Comparison of ENCODE assay signal across 21 cellular contexts in genomic region chr7:11182736-11183135, GRCh38.
DNase-seq lines count a peak whose midpoint lies in the region; ATAC-seq, FAIRE-seq and TF ChIP-seq lines count a peak whose summit lies in the region.
"Had no signal": no experiment of that assay in that cellular context is flagged by ENCODE, and none has a peak within 500 bp of the region (broad histone marks: within the 10 kb centered on the region; RNA-seq: fewer than 3 reads in every experiment).

No MANE protein-coding gene starts in this region.

- H3K27me3 ChIP-seq in AG04450 (ENCODE audit: control insufficient read depth, insufficient read depth, low read length) (no peaks in the 10 kb centered on the region), GM23248 (replicated peaks; ENCODE audit: insufficient read depth) (no peaks in the 10 kb centered on the region), neural progenitor cell (peaks cover under 1% of the 10 kb centered on the region), HepG2 (ENCODE audit: control insufficient read depth in 1 of 2, insufficient read depth in 2 of 2, low read length in 2 of 2) (no peaks in the 10 kb centered on the region)
- H3K27me3 ChIP-seq: SJSA1 had no signal

- H3K27ac ChIP-seq in AG04450 (ENCODE audit: low read depth, low read length) (no peak overlapping the region), GM23248 (no peak overlapping the region), neural progenitor cell (no peak overlapping the region), HepG2 (ENCODE audit: extremely low read length, insufficient read depth, low read length) (no peak overlapping the region)
- H3K27ac ChIP-seq: RWPE1, SJSA1 had no signal

- no peaks in the 10 kb centered on the region for H3K4me1 ChIP-seq in GM23248 (ENCODE audit: insufficient read depth)
- H3K4me1 ChIP-seq in neural progenitor cell, result no peaks in the 10 kb centered on the region
- no peaks in the 10 kb centered on the region for H3K4me1 ChIP-seq in HepG2 (ENCODE audit: insufficient read depth, low read length)
- H3K4me1 ChIP-seq: SJSA1 had no signal

- H4K20me1 ChIP-seq in GM23248 (ENCODE audit: insufficient read depth) (no peaks in the 10 kb centered on the region), neural progenitor cell (ENCODE audit: low read depth) (no peaks in the 10 kb centered on the region), HepG2 (ENCODE audit: insufficient read depth, low read length) (no peaks in the 10 kb centered on the region)

- H3K27me3 Mint-ChIP-seq in neural progenitor cell (ENCODE audit: insufficient read depth, low read depth), result peaks cover 2% of the 10 kb centered on the region

- H3K79me2 ChIP-seq in GM23248 (ENCODE audit: insufficient read depth) (no peaks in the 10 kb centered on the region), neural progenitor cell (ENCODE audit: low read depth) (no peaks in the 10 kb centered on the region), HepG2 (ENCODE audit: insufficient read depth, low read length) (no peaks in the 10 kb centered on the region)

- H3K4me2 ChIP-seq in GM23248 (ENCODE audit: unreplicated experiment) (no peak overlapping the region), neural progenitor cell (no peak overlapping the region), HepG2 (ENCODE audit: low read depth, low read length) (no peak overlapping the region)

- no peak for TF ChIP-seq EP300 in HepG2 (IDR thresholded peaks at IDR 0.05; ENCODE audit: low read depth in 2 of 2, low read length in 2 of 2)
- TF ChIP-seq EP300 in HepG2 (CRISPR knock-in tag; IDR thresholded peaks at IDR 0.05; ENCODE audit: borderline replicate concordance), result no peak

- H3K36me3 Mint-ChIP-seq in neural progenitor cell, result no peaks in the 10 kb centered on the region
- H3K36me3 Mint-ChIP-seq: CD8-positive, alpha-beta T cell had no signal

- DNase-seq in AG04450 (ENCODE audit: low read depth, low spot score), result peak; percentile 20
- peak; percentile 63 for DNase-seq in GM23248
- peak; percentile 55 for DNase-seq in astrocyte of the spinal cord (ENCODE audit: low read depth, low spot score)
- DNase-seq in glomerular visceral epithelial cell (ENCODE audit: extremely low spot score), result peak; percentile 1
- DNase-seq in frontal cortex (ENCODE audit: low spot score in 2 of 2), result no peak
- DNase-seq in neural progenitor cell (ENCODE audit: low spot score), result no peak
- DNase-seq in HepG2 (ENCODE audit: low spot score), result no peak
- DNase-seq in effector CD4-positive, alpha-beta T cell, result no peak
- DNase-seq: CD8-positive, alpha-beta T cell; DMS79 treated with DMSO at 0.1 percent for 48 hours; GF-D8; Kasumi-1; NCI-H146; NCI-H345; NCI-H69; NK-92 treated with Interleukin-12 subunit alpha and Interleukin-12 subunit beta, amount 100 ng/mL, for 24 hours; OCI-M1 had no signal

- ATAC-seq in HepG2, result no peak
- ATAC-seq: CD8-positive, alpha-beta T cell had no signal

- no peaks in the 10 kb centered on the region for H3F3A ChIP-seq in GM23248 (ENCODE audit: insufficient read depth)
- H3F3A ChIP-seq in neural progenitor cell (ENCODE audit: low read depth), result peaks cover 23% of the 10 kb centered on the region

- no peak overlapping the region for H3K27ac Mint-ChIP-seq in neural progenitor cell
- H3K27ac Mint-ChIP-seq: CD8-positive, alpha-beta T cell had no signal

- in situ Hi-C loops in GM23248 (cut with MboI), result no loop called here
- in situ Hi-C loops in astrocyte of the spinal cord (cut with HindIII; ENCODE audit: low sequenced_read_pairs), result no loop called here
- in situ Hi-C loops in HepG2 (cut with HindIII; ENCODE audit: extremely low pct_ligation_motif_present, low pct_unique_long_range_greater_than_20kb), result no loop called here

- H3K9me3 ChIP-seq in AG04450 (ENCODE audit: control insufficient read depth, insufficient read depth, low read length), result no peaks in the 10 kb centered on the region
- H3K9me3 ChIP-seq in GM23248 (ENCODE audit: low read depth), result no peaks in the 10 kb centered on the region
- peaks cover 4% of the 10 kb centered on the region for H3K9me3 ChIP-seq in neural progenitor cell (ENCODE audit: low read depth)
- no peaks in the 10 kb centered on the region for H3K9me3 ChIP-seq in HepG2 (ENCODE audit: low read length)
- H3K9me3 ChIP-seq: SJSA1 had no signal

- H2AFZ ChIP-seq in GM23248 (no peak overlapping the region), neural progenitor cell (replicated peaks) (no peak overlapping the region), HepG2 (ENCODE audit: low read length) (no peak overlapping the region)

- FAIRE-seq in frontal cortex (lab: Jason Lieb, UNC), result no peak
- no peak for FAIRE-seq in HepG2 (lab: Jason Lieb, UNC)
- FAIRE-seq: D721Med, H1 had no signal

- TF ChIP-seq POLR2A in HepG2 (IDR thresholded peaks at IDR 0.05; ENCODE audit: insufficient read depth in 1 of 2, low read depth in 2 of 2, low read length in 2 of 2), result no peak

- no peaks in the 10 kb centered on the region for H3K36me3 ChIP-seq in GM23248 (ENCODE audit: low read depth)
- no peaks in the 10 kb centered on the region for H3K36me3 ChIP-seq in neural progenitor cell
- H3K36me3 ChIP-seq in HepG2 (replicated peaks in 1 of 2; ENCODE audit: control insufficient read depth in 1 of 2, insufficient read depth in 2 of 2, low read length in 2 of 2), result no peaks in the 10 kb centered on the region
- H3K36me3 ChIP-seq: SJSA1 had no signal

- WGBS in GM23248 (ENCODE audit: low coverage in 1 of 2, low lambda C conversion rate in 2 of 2, missing lambda C conversion rate in 2 of 2), 2 experiments, result 0% methylated on average over 1 of the region's 1 CpG
- 0% methylated on average over 1 of the region's 1 CpG for WGBS in HepG2 (ENCODE audit: low lambda C conversion rate)

- intact Hi-C loops in HepG2 (cut with micrococcal nuclease; ENCODE audit: unreplicated experiment), result no loop called here

- no peaks in the 10 kb centered on the region for H3K9me2 ChIP-seq in GM23248 (ENCODE audit: insufficient read depth)

- H3K9ac ChIP-seq in GM23248 (no peak overlapping the region), neural progenitor cell (no peak overlapping the region), HepG2 (ENCODE audit: insufficient read depth, low read depth, low read length) (no peak overlapping the region)

- no peak overlapping the region for H3K4me3 Mint-ChIP-seq in neural progenitor cell
- H3K4me3 Mint-ChIP-seq: CD8-positive, alpha-beta T cell had no signal

- BruUV-seq in HepG2 (replicated peaks; lab: Mats Ljungman, UMichigan), result no TSS peak

- H3K9me3 Mint-ChIP-seq in neural progenitor cell, result peaks cover 5% of the 10 kb centered on the region

- TF ChIP-seq CTCF in AG04450 (IDR thresholded peaks at IDR 0.05; ENCODE audit: low read depth, low read length) (no peak), astrocyte of the spinal cord (IDR thresholded peaks at IDR 0.05; ENCODE audit: low read depth, low read length) (no peak), neural progenitor cell (IDR thresholded peaks at IDR 0.05) (no peak), HepG2 (CRISPR knock-in tag; IDR thresholded peaks at IDR 0.05) (no peak)

- POLR2A ChIA-PET in AG04450 (lab: Yijun Ruan, JAX) (no interaction called here), HepG2 (lab: Yijun Ruan, JAX) (no interaction called here)

- TF ChIP-seq RAD21 in HepG2 (CRISPR knock-in tag; IDR thresholded peaks at IDR 0.05), result no peak

- CTCF ChIA-PET in AG04450 (lab: Charles Lee), result interaction anchor here (0.6 to 1.3 kb wide), 2 partner anchors 29 kb away, joined by 3 to 4 read pairs; no protein-coding TSS in a partner anchor
- CTCF ChIA-PET in HepG2 (lab: Yijun Ruan, JAX; ENCODE audit: low intra/inter-chr PET ratio, low total read pairs), result no interaction called here

- H3K4me3 ChIP-seq in AG04450 (ENCODE audit: low read depth, low read length), result no peak overlapping the region
- no peak overlapping the region for H3K4me3 ChIP-seq in GM23248
- no peak overlapping the region for H3K4me3 ChIP-seq in astrocyte of the spinal cord (ENCODE audit: low read depth, low read length)
- no peak overlapping the region for H3K4me3 ChIP-seq in neural progenitor cell
- no peak overlapping the region for H3K4me3 ChIP-seq in HepG2 (replicated peaks in 1 of 3; ENCODE audit: insufficient read depth in 1 of 3, low read depth in 2 of 3, low read length in 3 of 3)
- H3K4me3 ChIP-seq: SJSA1 had no signal

- no peaks in the 10 kb centered on the region for H3K4me1 Mint-ChIP-seq in neural progenitor cell

TF ChIP-seq in HepG2, 621 proteins besides CTCF, POLR2A, EP300 and RAD21:
- TF ChIP-seq SP5 (CRISPR knock-in tag; IDR thresholded peaks at IDR 0.05; ENCODE audit: borderline replicate concordance, low read depth) (no peak), ZNF619 (CRISPR knock-in tag; IDR thresholded peaks at IDR 0.05) (no peak)
TF ChIP-seq in HepG2: peak in this region for 0.

Comparison
In these comparisons a context has a peak if more than half of its experiments do, and no peak if none do; other contexts are left out.
1. DNase-seq: peak in AG04450 (single experiment), GM23248 (single experiment), astrocyte of the spinal cord (single experiment) and glomerular visceral epithelial cell (single experiment); none in frontal cortex (0 of 2), neural progenitor cell (single experiment), HepG2 (single experiment) and effector CD4-positive, alpha-beta T cell (single experiment).